In the genomic region with DNA sequence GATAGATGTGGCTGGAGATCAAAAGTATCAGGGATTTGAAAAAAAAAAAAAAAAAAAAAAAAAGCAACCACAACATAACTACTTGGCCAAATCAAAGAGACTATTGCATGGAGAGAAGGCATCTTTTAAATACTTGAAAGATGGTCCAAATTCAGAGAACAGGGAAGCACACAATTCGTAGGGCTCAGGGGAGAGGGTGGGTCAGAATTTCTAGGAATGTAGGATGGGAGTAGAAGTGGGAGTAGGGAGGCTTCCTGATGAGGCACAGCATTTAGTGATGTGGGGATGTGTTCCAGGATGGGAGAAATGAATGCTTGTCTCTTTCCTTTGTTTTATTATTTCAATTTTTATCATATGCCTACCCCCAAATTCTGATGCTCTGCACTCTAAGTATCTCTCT, we compare ENCODE assay signal across 31 cellular contexts. TPM values are rescaled to one million over a fixed set of nuclear protein-coding genes. Genes with fewer than 3 reads are reported as not detected.
"Had no signal": no experiment of that assay in that cellular context is flagged by ENCODE, and none has a peak within 500 bp of the region (broad histone marks: within the 10 kb centered on the region; RNA-seq: fewer than 3 reads in every experiment).

No MANE protein-coding gene starts in this region.

- DNase-seq: activated B cell treated with CpG ODN at 0.5 μM for 24 hours; activated CD4-positive, alpha-beta memory T cell treated with anti-CD3 and anti-CD28 coated beads, Interleukin-2, amount 10 ng/mL, durations not matched to agents 7 days and 5 days; activated CD4-positive, alpha-beta T cell treated with anti-CD3 and anti-CD28 coated beads for 4 hours; activated CD4-positive, alpha-beta T cell treated with anti-CD3 and anti-CD28 coated beads, Interleukin-2, amount 10 ng/mL, durations not matched to agents 24 days and 14 days; activated CD4-positive, alpha-beta T cell treated with anti-CD3 and anti-CD28 coated beads, Interleukin-2, amount 50 U/mL, for 48 hours; activated CD4-positive, CD25-positive, alpha-beta regulatory T cell treated with anti-CD3 and anti-CD28 coated beads, Interleukin-2, amount 50 U/mL, for 72 hours; activated CD8-positive, alpha-beta memory T cell treated with anti-CD3 and anti-CD28 coated beads for 24 hours; activated CD8-positive, alpha-beta memory T cell treated with anti-CD3 and anti-CD28 coated beads, Interleukin-2, amount 10 ng/mL, durations not matched to agents 7 days and 5 days; activated CD8-positive, alpha-beta memory T cell treated with anti-CD3 and anti-CD28 coated beads, Interleukin-2, amount 50 U/mL, for 48 hours; activated CD8-positive, alpha-beta T cell treated with anti-CD3 and anti-CD28 coated beads, Interleukin-2, amount 10 ng/mL, durations not matched to agents 7 days and 5 days; activated effector memory CD4-positive, alpha-beta T cell treated with Interleukin-2 at 50 U/mL for 16 hours; activated gamma-delta T cell; activated naive CD4-positive, alpha-beta T cell treated with anti-CD3 and anti-CD28 coated beads, Interleukin-2, amount 10 ng/mL, durations not matched to agents 7 days and 5 days; activated naive CD4-positive, alpha-beta T cell treated with Interleukin-2 at 50 U/mL for 16 hours; activated naive CD8-positive, alpha-beta T cell treated with anti-CD3 and anti-CD28 coated beads, Interleukin-2, amount 10 ng/mL, durations not matched to agents 7 days and 5 days; activated naive CD8-positive, alpha-beta T cell treated with anti-CD3 and anti-CD28 coated beads, Interleukin-2, amount 50 U/mL, for 24 hours; activated T-cell treated with anti-CD3 and anti-CD28 coated beads, Interleukin-2, amount 50 U/mL, for 24 hours; activated T-cell treated with anti-CD3 and anti-CD28 coated beads, Interleukin-2, amount 50 U/mL, for 48 hours; amygdala; anterior cingulate cortex; caudate nucleus; SW 1271; T-helper 1 cell; T-helper 2 cell; T-helper 9 cell had no signal

- ATAC-seq: activated CD8-positive, alpha-beta memory T cell treated with anti-CD3 and anti-CD28 coated beads, Interleukin-2, amount 10 ng/mL, durations not matched to agents 7 days and 5 days; activated CD8-positive, alpha-beta T cell treated with anti-CD3 and anti-CD28 coated beads, Interleukin-2, amount 10 ng/mL, durations not matched to agents 7 days and 5 days; activated naive CD8-positive, alpha-beta T cell treated with anti-CD3 and anti-CD28 coated beads, Interleukin-2, amount 50 U/mL, for 24 hours had no signal

- H3K4me3 ChIP-seq: ascending aorta, cardiac muscle cell had no signal

- H3K36me3 ChIP-seq: ascending aorta, cardiac muscle cell had no signal

- FAIRE-seq: bronchial epithelial cell, TTC549 had no signal

- H3K4me1 ChIP-seq: ascending aorta had no signal

- H3K27ac ChIP-seq: ascending aorta, cardiac muscle cell, VCaP had no signal

RNA-seq across cellular contexts. Expression of a gene that starts 36.3 kb away (rescaled TPM):
- total RNA-seq: activated B cell treated with CpG ODN at 0.5 μM for 24 hours; activated CD4-positive, alpha-beta memory T cell treated with anti-CD3 and anti-CD28 coated beads, Interleukin-2, amount 10 ng/mL, durations not matched to agents 7 days and 5 days; activated CD4-positive, alpha-beta T cell treated with anti-CD3 and anti-CD28 coated beads, Interleukin-2, amount 10 ng/mL, durations not matched to agents 24 days and 14 days; activated naive CD8-positive, alpha-beta T cell treated with anti-CD3 and anti-CD28 coated beads, Interleukin-2, amount 10 ng/mL, durations not matched to agents 7 days and 5 days; activated T-helper 2 cell treated with anti-CD3 and anti-CD28 coated beads, Interferon-gamma antibody, Interleukin-2, Interleukin-4, amounts not matched to agents 10 μg/mL and 5 μg/mL and 100 μg/mL, durations not matched to agents 14 hours and 24 hours and 36 hours; ascending aorta; bronchial epithelial cell; cardiac muscle cell had no signal
- polyA plus RNA-seq: cardiac muscle cell had no signal
